1 cellular context compared by ENCODE assay signal in genomic region chr7:80632074-80632473, GRCh38.
TF ChIP-seq lines count a peak whose summit lies in the region.

No MANE protein-coding gene starts in this region.

TF ChIP-seq in IMR-90, 13 proteins besides CTCF, POLR2A, EP300 and RAD21 (continued from another document):
- TF ChIP-seq SMC3 (IDR thresholded peaks at IDR 0.05; ENCODE audit: low read depth, low read length) = no peak
- no peak for TF ChIP-seq MXI1 (IDR thresholded peaks at IDR 0.05; ENCODE audit: borderline replicate concordance, low read depth, low read length)
- TF ChIP-seq USF2 (IDR thresholded peaks at IDR 0.05; ENCODE audit: low read depth, low read length) = no peak
- TF ChIP-seq MAZ (IDR thresholded peaks at IDR 0.05; ENCODE audit: borderline replicate concordance, low read depth, low read length) = no peak
- TF ChIP-seq CEBPB (IDR thresholded peaks at IDR 0.05; ENCODE audit: low read depth, low read length) = no peak
TF ChIP-seq in IMR-90: peak in this region for 0.
